Comparison of ENCODE assay signal across 31 cellular contexts in genomic region chr2:26725516-26725810, GRCh38. TPM values are rescaled to one million over a fixed set of nuclear protein-coding genes. Genes with fewer than 3 reads are reported as not detected.
DNase-seq lines count a peak whose midpoint lies in the region; ATAC-seq and TF ChIP-seq lines count a peak whose summit lies in the region.
"Had no signal": no experiment of that assay in that cellular context is flagged by ENCODE, and none has a peak within 500 bp of the region (broad histone marks: within the 10 kb centered on the region; RNA-seq: fewer than 3 reads in every experiment).

No MANE protein-coding gene starts in this region.

- peak; percentile 29 for DNase-seq in LHCN-M2 (ENCODE audit: low read depth)
- no peak for DNase-seq in ascending aorta (ENCODE audit: low spot score in 2 of 2)
- no peak for DNase-seq in lung (ENCODE audit: low spot score)
- DNase-seq in stomach, result no peak
- no peak for DNase-seq in T1000 (lab: John Stamatoyannopoulos, UW)
- no peak for DNase-seq in HuH-7.5 (ENCODE audit: low spot score)
- no peak for DNase-seq in NCI-H446 (lab: John Stamatoyannopoulos, UW)
- DNase-seq: activated CD4-positive, alpha-beta memory T cell treated with anti-CD3 and anti-CD28 coated beads, Interleukin-2, amount 10 ng/mL, durations not matched to agents 7 days and 5 days; activated CD4-positive, alpha-beta T cell treated with anti-CD3 and anti-CD28 coated beads for 1 hour; activated naive CD4-positive, alpha-beta T cell treated with anti-CD3 and anti-CD28 coated beads, Interleukin-2, amount 50 U/mL, for 16 hours; anterior cingulate cortex; Caco-2; cortex of kidney; foreskin fibroblast; Kasumi-1; mesenchymal stem cell; NCI-H1048; NCI-H1694; NCI-H2171 treated with DMSO at 0.1 percent for 48 hours; NCI-H526; Peyer's patch; stimulated activated CD4-positive, alpha-beta T cell treated with anti-CD3 and anti-CD28 coated beads, Interleukin-2, amount 100 ng/mL, for 24 hours had no signal

- H3K27me3 ChIP-seq in ascending aorta (no peaks in the 10 kb centered on the region), lung (ENCODE audit: control insufficient read depth, insufficient read depth) (no peaks in the 10 kb centered on the region), stomach (peaks cover 0 to 57% (median 14%) of the 10 kb centered on the region in 3 donors)
- H3K27me3 ChIP-seq: cardiac muscle cell, Peyer's patch, SJSA1 had no signal

- no peak overlapping the region for H3K4me3 ChIP-seq in ascending aorta
- no peak overlapping the region for H3K4me3 ChIP-seq in lung
- H3K4me3 ChIP-seq in stomach, result no peak overlapping the region
- H3K4me3 ChIP-seq: cardiac muscle cell, Peyer's patch, SJSA1, smooth muscle cell had no signal

- TF ChIP-seq CTCF in ascending aorta (IDR thresholded peaks at IDR 0.05) (no peak), lung (IDR thresholded peaks at IDR 0.05; ENCODE audit: control extremely low read depth, extremely low read depth) (no peak), stomach (IDR thresholded peaks at IDR 0.05) (no peak)

- H3K27ac ChIP-seq in ascending aorta, result peak overlapping the region; percentile 79 to 81
- H3K27ac ChIP-seq in lung (ENCODE audit: low read depth in 1 of 2, low read length in 1 of 2), result peak overlapping the region; percentile 12 to 37
- peak overlapping the region in 3 of 5 donors; percentile 66 to 81 (median 77) for H3K27ac ChIP-seq in stomach
- H3K27ac ChIP-seq: C4-2B, cardiac muscle cell, HL-60, neutrophil, SJSA1 had no signal

- no peak for TF ChIP-seq POLR2A in stomach (IDR thresholded peaks at IDR 0.05)

- H3K4me1 ChIP-seq in ascending aorta (peaks cover 25 to 33% of the 10 kb centered on the region in 2 donors), lung (ENCODE audit: control insufficient read depth in 2 of 2, insufficient read depth in 2 of 2, low read length in 2 of 2) (peaks cover 2 to 18% of the 10 kb centered on the region in 2 donors), stomach (peaks cover 29 to 50% (median 39%) of the 10 kb centered on the region in 4 donors)

- TF ChIP-seq EP300 in stomach (IDR thresholded peaks at IDR 0.05), result peak; percentile 82

- H3K9me3 ChIP-seq in ascending aorta, result no peaks in the 10 kb centered on the region
- H3K9me3 ChIP-seq in lung (ENCODE audit: control insufficient read depth in 2 of 2, insufficient read depth in 1 of 2, low read length in 1 of 2), result peaks cover 0 to 2% of the 10 kb centered on the region in 2 donors
- H3K9me3 ChIP-seq in stomach, result no peaks in the 10 kb centered on the region
- H3K9me3 ChIP-seq: Caco-2, neutrophil, Peyer's patch, SJSA1 had no signal

- intact Hi-C loops in ascending aorta (cut with DNase I) (loop anchor here (2.0 to 10.0 kb wide), 2 partner anchors 31 to 1751 kb away; partner anchors contain the start of gene DNAJC27), stomach (cut with DNase I; ENCODE audit: low total_unique reads) (no loop called here)

- H3K36me3 ChIP-seq in ascending aorta, result no peaks in the 10 kb centered on the region
- H3K36me3 ChIP-seq in lung (ENCODE audit: control insufficient read depth in 2 of 2, insufficient read depth in 2 of 2, low read length in 2 of 2), result no peaks in the 10 kb centered on the region
- H3K36me3 ChIP-seq in stomach, result peaks cover 0 to 5% (median 0%) of the 10 kb centered on the region in 4 donors
- H3K36me3 ChIP-seq: cardiac muscle cell, neutrophil, Peyer's patch, SJSA1 had no signal

- ATAC-seq in lung (ENCODE audit: insufficient read depth, low FRiP score) (no peak), GM18868 (IDR thresholded peaks at IDR 0.05; ENCODE audit: unreplicated experiment) (no peak)
- ATAC-seq: activated T-helper 17 cell treated with anti-CD3 and anti-CD28 coated beads, Interleukin-2, amount 50 U/mL, for 72 hours had no signal

- WGBS in lung, 2 donors, result 74 to 80% methylated on average over 7 of the region's 7 CpGs
- WGBS in stomach, 5 donors, result 77 to 84% (median 81%) methylated on average over 7 of the region's 7 CpGs

RNA-seq across cellular contexts. Expression of gene KCNK3, which starts 32.9 kb away (rescaled TPM):
- total RNA-seq in LHCN-M2 (2014; rRNA removed) (0.32 TPM in 1 of 2 replicates, not detected in the other), ascending aorta (7.2 TPM), lung (10 to 100 TPM; 27.7 to 29.9 TPM), stomach (10 to 100 TPM in 1 of 5 donors, 1 to 10 TPM in 3, under 1 TPM in 1; 0.87 to 22.8 (median 2.0) TPM)
- not detected for polyA plus RNA-seq in LHCN-M2 (2012)
- polyA plus RNA-seq in lung (10 to 100 TPM in 1 of 2 donors, 1 to 10 TPM in 1; 6.7 to 12.2 TPM), stomach (1 to 10 TPM in 2 of 3 donors, under 1 TPM in 1; 0.62 to 2.8 (median 1.8) TPM)
- total RNA-seq: activated CD4-positive, alpha-beta memory T cell treated with anti-CD3 and anti-CD28 coated beads, Interleukin-2, amount 10 ng/mL, durations not matched to agents 7 days and 5 days; activated T-helper 17 cell treated with anti-CD3 and anti-CD28 coated beads, Interleukin-2, amount 50 U/mL, for 72 hours; SJSA1; T-helper 1 cell treated with Interleukin-12 subunit alpha and Interleukin-12 subunit beta and Interleukin-4 antibody, amounts not matched to agents 30 ng/mL and 1 ng/mL, for 36 hours had no signal

RNA-seq across cellular contexts. Expression of gene SLC35F6, which starts 38.6 kb away (rescaled TPM):
- total RNA-seq in LHCN-M2 (2014; rRNA removed) (27.7 and 34.8 TPM in 2 replicates), ascending aorta (43.4 TPM), lung (10 to 100 TPM; 14.8 to 49.9 TPM), stomach (10 to 100 TPM; 12.8 to 40.9 (median 14.7) TPM)
- polyA plus RNA-seq in LHCN-M2 (2012), result 17.7 TPM
- polyA plus RNA-seq in lung (10 to 100 TPM; 21.2 to 21.6 TPM), stomach (10 to 100 TPM in 1 of 3 donors, 1 to 10 TPM in 2; 4.9 to 10.5 (median 8.6) TPM)

Comparison
In these comparisons a context has a peak if more than half of its experiments do, and no peak if none do; other contexts are left out.
1. H3K27ac ChIP-seq: peak in every context shown above with its lines; median percentile 80 in ascending aorta; 77 in stomach; 24 in lung.